In the genomic region with DNA sequence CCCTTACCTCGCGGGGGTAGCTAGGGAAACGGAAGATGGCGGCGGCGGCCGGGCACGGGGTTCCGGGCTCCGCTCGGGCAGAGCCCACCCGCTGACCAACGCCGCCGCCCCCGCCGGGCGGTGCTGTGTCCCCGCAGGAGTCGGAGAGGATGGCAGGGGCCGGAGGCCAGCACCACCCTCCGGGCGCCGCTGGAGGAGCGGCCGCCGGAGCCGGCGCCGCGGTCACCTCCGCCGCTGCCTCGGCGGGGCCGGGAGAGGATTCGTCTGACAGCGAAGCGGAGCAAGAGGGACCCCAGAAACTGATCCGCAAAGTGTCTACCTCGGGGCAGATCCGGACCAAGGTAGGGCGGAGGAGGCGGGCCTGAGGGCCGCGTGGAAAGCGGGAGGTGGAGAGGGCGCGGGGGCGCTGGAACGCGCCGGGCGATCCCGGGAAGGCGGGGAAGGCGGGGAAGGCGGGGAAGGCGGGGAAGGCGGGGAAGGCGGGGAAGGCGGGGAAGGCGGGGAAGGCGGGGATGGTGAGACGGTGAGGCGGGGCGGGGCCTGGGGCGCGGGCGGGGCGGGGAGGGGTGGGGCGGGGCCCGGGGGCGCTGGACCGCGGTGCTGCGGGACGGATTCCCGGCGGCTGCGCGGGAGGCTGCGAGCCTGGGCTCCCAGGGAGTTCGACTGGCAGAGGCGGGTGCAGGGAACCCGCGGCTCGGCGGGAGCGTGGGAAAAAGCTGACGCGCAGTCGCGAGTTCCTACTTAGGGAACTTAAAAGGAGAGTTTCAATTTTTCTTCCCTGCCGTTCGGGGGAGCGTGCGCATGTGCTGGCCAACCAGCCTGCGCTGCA, we compare ENCODE assay signal across 8 cellular contexts. TPM values are rescaled to one million over a fixed set of nuclear protein-coding genes. Genes with fewer than 3 reads are reported as not detected.
DNase-seq lines count a peak whose midpoint lies in the region; ATAC-seq and TF ChIP-seq lines count a peak whose summit lies in the region.

A gene with protein sequence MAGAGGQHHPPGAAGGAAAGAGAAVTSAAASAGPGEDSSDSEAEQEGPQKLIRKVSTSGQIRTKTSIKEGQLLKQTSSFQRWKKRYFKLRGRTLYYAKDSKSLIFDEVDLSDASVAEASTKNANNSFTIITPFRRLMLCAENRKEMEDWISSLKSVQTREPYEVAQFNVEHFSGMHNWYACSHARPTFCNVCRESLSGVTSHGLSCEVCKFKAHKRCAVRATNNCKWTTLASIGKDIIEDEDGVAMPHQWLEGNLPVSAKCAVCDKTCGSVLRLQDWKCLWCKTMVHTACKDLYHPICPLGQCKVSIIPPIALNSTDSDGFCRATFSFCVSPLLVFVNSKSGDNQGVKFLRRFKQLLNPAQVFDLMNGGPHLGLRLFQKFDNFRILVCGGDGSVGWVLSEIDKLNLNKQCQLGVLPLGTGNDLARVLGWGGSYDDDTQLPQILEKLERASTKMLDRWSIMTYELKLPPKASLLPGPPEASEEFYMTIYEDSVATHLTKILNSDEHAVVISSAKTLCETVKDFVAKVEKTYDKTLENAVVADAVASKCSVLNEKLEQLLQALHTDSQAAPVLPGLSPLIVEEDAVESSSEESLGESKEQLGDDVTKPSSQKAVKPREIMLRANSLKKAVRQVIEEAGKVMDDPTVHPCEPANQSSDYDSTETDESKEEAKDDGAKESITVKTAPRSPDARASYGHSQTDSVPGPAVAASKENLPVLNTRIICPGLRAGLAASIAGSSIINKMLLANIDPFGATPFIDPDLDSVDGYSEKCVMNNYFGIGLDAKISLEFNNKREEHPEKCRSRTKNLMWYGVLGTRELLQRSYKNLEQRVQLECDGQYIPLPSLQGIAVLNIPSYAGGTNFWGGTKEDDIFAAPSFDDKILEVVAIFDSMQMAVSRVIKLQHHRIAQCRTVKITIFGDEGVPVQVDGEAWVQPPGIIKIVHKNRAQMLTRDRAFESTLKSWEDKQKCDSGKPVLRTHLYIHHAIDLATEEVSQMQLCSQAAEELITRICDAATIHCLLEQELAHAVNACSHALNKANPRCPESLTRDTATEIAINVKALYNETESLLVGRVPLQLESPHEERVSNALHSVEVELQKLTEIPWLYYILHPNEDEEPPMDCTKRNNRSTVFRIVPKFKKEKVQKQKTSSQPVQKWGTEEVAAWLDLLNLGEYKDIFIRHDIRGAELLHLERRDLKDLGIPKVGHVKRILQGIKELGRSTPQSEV (plus strand): TSS at position 24 of the 829 bp plus-strand sequence. CDS start 126 bp downstream, at position 150.

- DNase-seq in COR-L47 (lab: John Stamatoyannopoulos, UW), result peak; percentile 85
- peak; percentile 21 for DNase-seq in HPDE6-E6E7 (ENCODE audit: extremely low spot score)
- peak; percentile 75 for DNase-seq in RPMI7951 (ENCODE audit: low read depth)
- DNase-seq in activated effector memory CD4-positive, alpha-beta T cell treated with Interleukin-2 at 50 U/mL for 16 hours, result peak; percentile 53
- peak; percentile 77 for DNase-seq in fibroblast of pulmonary artery (ENCODE audit: low read depth)
- no peak for DNase-seq in natural killer cell
- peak; percentile 44 for DNase-seq in superior temporal gyrus (ENCODE audit: extremely low spot score)

- peaks cover 9% of the 10 kb centered on the region in 2 donors for H3K4me1 Mint-ChIP-seq in natural killer cell

- H3K27me3 Mint-ChIP-seq in natural killer cell (ENCODE audit: low read depth in 2 of 2), result peaks cover 32 to 57% of the 10 kb centered on the region in 2 donors

- H3K4me3 Mint-ChIP-seq in natural killer cell, result peak within 1 kb of the TSS; percentile 77

- TF ChIP-seq CTCF in fibroblast of pulmonary artery (IDR thresholded peaks at IDR 0.05; ENCODE audit: low read length, missing control alignments) (no peak), natural killer cell (IDR thresholded peaks at IDR 0.05) (no peak)

- ATAC-seq in GM19455 (IDR thresholded peaks at IDR 0.05; ENCODE audit: unreplicated experiment) (peak; percentile 58), natural killer cell (peak; percentile 59 to 64 (median 62))

- H3K4me3 ChIP-seq in fibroblast of pulmonary artery (replicated peaks; ENCODE audit: low read depth, low read length), result peak within 1 kb of the TSS; percentile 80

- no peak within 1 kb of the TSS for H3K27ac Mint-ChIP-seq in natural killer cell

- no peaks in the 10 kb centered on the region for H3K36me3 Mint-ChIP-seq in natural killer cell

- intact Hi-C loops in natural killer cell (cut with micrococcal nuclease), result no loop called here

- H3K9me3 Mint-ChIP-seq in natural killer cell, result no peaks in the 10 kb centered on the region

RNA-seq across cellular contexts. Expression of the gene that starts here (rescaled TPM):
- total RNA-seq in RPMI7951 (2014; rRNA removed; shearing (Covaris generic)), result 3.6 and 4.4 TPM in 2 replicates
- total RNA-seq in natural killer cell, result 1 to 10 TPM; 1.1 to 3.4 (median 1.2) TPM
